Comparison of ENCODE assay signal across 1 cellular context in genomic region chr16:1932050-1933028, GRCh38.
TF ChIP-seq lines count a peak whose summit lies in the region.

No MANE protein-coding gene starts in this region.

TF ChIP-seq in HepG2, 621 proteins besides CTCF, POLR2A, EP300 and RAD21 (continued from another document and continues in another):
- TF ChIP-seq, protein P1, sequence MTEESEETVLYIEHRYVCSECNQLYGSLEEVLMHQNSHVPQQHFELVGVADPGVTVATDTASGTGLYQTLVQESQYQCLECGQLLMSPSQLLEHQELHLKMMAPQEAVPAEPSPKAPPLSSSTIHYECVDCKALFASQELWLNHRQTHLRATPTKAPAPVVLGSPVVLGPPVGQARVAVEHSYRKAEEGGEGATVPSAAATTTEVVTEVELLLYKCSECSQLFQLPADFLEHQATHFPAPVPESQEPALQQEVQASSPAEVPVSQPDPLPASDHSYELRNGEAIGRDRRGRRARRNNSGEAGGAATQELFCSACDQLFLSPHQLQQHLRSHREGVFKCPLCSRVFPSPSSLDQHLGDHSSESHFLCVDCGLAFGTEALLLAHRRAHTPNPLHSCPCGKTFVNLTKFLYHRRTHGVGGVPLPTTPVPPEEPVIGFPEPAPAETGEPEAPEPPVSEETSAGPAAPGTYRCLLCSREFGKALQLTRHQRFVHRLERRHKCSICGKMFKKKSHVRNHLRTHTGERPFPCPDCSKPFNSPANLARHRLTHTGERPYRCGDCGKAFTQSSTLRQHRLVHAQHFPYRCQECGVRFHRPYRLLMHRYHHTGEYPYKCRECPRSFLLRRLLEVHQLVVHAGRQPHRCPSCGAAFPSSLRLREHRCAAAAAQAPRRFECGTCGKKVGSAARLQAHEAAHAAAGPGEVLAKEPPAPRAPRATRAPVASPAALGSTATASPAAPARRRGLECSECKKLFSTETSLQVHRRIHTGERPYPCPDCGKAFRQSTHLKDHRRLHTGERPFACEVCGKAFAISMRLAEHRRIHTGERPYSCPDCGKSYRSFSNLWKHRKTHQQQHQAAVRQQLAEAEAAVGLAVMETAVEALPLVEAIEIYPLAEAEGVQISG (CRISPR knock-in tag; IDR thresholded peaks at IDR 0.05), result 0 out of 2 replicates have a peak, but pooled peaks have one; percentile 36
- 0 out of 2 replicates have a peak, but pooled peaks have one; percentile 53 for TF ChIP-seq ZNF232 (CRISPR knock-in tag; IDR thresholded peaks at IDR 0.05; ENCODE audit: borderline replicate concordance)
- no peak for TF ChIP-seq ZNF619 (CRISPR knock-in tag; IDR thresholded peaks at IDR 0.05)
- TF ChIP-seq MYC (CRISPR knock-in tag; IDR thresholded peaks at IDR 0.05; ENCODE audit: borderline replicate concordance), result 0 out of 2 replicates have a peak, but pooled peaks have one; percentile 35
- TF ChIP-seq, protein P2, sequence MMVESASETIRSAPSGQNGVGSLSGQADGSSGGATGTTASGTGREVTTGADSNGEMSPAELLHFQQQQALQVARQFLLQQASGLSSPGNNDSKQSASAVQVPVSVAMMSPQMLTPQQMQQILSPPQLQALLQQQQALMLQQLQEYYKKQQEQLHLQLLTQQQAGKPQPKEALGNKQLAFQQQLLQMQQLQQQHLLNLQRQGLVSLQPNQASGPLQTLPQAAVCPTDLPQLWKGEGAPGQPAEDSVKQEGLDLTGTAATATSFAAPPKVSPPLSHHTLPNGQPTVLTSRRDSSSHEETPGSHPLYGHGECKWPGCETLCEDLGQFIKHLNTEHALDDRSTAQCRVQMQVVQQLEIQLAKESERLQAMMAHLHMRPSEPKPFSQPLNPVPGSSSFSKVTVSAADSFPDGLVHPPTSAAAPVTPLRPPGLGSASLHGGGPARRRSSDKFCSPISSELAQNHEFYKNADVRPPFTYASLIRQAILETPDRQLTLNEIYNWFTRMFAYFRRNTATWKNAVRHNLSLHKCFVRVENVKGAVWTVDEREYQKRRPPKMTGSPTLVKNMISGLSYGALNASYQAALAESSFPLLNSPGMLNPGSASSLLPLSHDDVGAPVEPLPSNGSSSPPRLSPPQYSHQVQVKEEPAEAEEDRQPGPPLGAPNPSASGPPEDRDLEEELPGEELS (CRISPR knock-in tag; IDR thresholded peaks at IDR 0.05), result no peak
- no peak for TF ChIP-seq ZNF75D (CRISPR knock-in tag; IDR thresholded peaks at IDR 0.05; ENCODE audit: borderline replicate concordance)
- peak; percentile 60; the same call in 1 of the 2 replicates for TF ChIP-seq ZNF772 (CRISPR knock-in tag; IDR thresholded peaks at IDR 0.05)
- no peak for TF ChIP-seq NFYC (CRISPR knock-in tag; IDR thresholded peaks at IDR 0.05)
- TF ChIP-seq ZNF850 (CRISPR knock-in tag; conservative IDR thresholded peaks at IDR 0.05), result no peak
- TF ChIP-seq POGZ (CRISPR knock-in tag; IDR thresholded peaks at IDR 0.05), result no peak
- TF ChIP-seq, protein P3, sequence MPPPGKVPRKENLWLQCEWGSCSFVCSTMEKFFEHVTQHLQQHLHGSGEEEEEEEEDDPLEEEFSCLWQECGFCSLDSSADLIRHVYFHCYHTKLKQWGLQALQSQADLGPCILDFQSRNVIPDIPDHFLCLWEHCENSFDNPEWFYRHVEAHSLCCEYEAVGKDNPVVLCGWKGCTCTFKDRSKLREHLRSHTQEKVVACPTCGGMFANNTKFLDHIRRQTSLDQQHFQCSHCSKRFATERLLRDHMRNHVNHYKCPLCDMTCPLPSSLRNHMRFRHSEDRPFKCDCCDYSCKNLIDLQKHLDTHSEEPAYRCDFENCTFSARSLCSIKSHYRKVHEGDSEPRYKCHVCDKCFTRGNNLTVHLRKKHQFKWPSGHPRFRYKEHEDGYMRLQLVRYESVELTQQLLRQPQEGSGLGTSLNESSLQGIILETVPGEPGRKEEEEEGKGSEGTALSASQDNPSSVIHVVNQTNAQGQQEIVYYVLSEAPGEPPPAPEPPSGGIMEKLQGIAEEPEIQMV (CRISPR knock-in tag; IDR thresholded peaks at IDR 0.05; ENCODE audit: low read depth), result no peak
- TF ChIP-seq ADNP (CRISPR knock-in tag; IDR thresholded peaks at IDR 0.05), result peak; percentile 19; the same call in 1 of the 2 replicates
- no peak for TF ChIP-seq KLF11 (CRISPR knock-in tag; IDR thresholded peaks at IDR 0.05)
- no peak for TF ChIP-seq RFX1 (IDR thresholded peaks at IDR 0.05)
- TF ChIP-seq ZXDC (CRISPR knock-in tag; IDR thresholded peaks at IDR 0.05), result no peak
- peak; percentile 88 for TF ChIP-seq HNRNPL (IDR thresholded peaks at IDR 0.05; ENCODE audit: low read depth, low read length)
- peak; percentile 66 for TF ChIP-seq NRL (CRISPR knock-in tag; IDR thresholded peaks at IDR 0.05; ENCODE audit: borderline replicate concordance)
- peak; percentile 72 for TF ChIP-seq ZFY (CRISPR knock-in tag; IDR thresholded peaks at IDR 0.05)
- no peak for TF ChIP-seq GPN1 (CRISPR knock-in tag; IDR thresholded peaks at IDR 0.05; ENCODE audit: borderline replicate concordance)
- no peak; the same call in 1 of the 2 replicates for TF ChIP-seq HNF4A (CRISPR knock-in tag; IDR thresholded peaks at IDR 0.05)
- TF ChIP-seq, protein P4, sequence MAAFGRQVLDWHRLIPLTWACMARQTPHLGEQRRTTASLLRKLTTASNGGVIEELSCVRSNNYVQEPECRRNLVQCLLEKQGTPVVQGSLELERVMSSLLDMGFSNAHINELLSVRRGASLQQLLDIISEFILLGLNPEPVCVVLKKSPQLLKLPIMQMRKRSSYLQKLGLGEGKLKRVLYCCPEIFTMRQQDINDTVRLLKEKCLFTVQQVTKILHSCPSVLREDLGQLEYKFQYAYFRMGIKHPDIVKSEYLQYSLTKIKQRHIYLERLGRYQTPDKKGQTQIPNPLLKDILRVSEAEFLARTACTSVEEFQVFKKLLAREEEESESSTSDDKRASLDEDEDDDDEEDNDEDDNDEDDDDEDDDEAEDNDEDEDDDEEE (CRISPR knock-in tag; IDR thresholded peaks at IDR 0.05), result no peak
- no peak for TF ChIP-seq ZNF20 (CRISPR knock-in tag; IDR thresholded peaks at IDR 0.05)
- no peak for TF ChIP-seq ZNF10 (CRISPR knock-in tag; IDR thresholded peaks at IDR 0.05; ENCODE audit: borderline replicate concordance, low read depth)
- TF ChIP-seq, protein P5, sequence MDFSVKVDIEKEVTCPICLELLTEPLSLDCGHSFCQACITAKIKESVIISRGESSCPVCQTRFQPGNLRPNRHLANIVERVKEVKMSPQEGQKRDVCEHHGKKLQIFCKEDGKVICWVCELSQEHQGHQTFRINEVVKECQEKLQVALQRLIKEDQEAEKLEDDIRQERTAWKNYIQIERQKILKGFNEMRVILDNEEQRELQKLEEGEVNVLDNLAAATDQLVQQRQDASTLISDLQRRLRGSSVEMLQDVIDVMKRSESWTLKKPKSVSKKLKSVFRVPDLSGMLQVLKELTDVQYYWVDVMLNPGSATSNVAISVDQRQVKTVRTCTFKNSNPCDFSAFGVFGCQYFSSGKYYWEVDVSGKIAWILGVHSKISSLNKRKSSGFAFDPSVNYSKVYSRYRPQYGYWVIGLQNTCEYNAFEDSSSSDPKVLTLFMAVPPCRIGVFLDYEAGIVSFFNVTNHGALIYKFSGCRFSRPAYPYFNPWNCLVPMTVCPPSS (IDR thresholded peaks at IDR 0.05), result no peak
- TF ChIP-seq NFATC3 (CRISPR knock-in tag; IDR thresholded peaks at IDR 0.05), result no peak
- no peak for TF ChIP-seq YY1 (IDR thresholded peaks at IDR 0.05; ENCODE audit: insufficient read depth, insufficient replicate concordance, low read depth, low read length)
- no peak for TF ChIP-seq MED13 (CRISPR knock-in tag; IDR thresholded peaks at IDR 0.05)
- TF ChIP-seq, protein P6, sequence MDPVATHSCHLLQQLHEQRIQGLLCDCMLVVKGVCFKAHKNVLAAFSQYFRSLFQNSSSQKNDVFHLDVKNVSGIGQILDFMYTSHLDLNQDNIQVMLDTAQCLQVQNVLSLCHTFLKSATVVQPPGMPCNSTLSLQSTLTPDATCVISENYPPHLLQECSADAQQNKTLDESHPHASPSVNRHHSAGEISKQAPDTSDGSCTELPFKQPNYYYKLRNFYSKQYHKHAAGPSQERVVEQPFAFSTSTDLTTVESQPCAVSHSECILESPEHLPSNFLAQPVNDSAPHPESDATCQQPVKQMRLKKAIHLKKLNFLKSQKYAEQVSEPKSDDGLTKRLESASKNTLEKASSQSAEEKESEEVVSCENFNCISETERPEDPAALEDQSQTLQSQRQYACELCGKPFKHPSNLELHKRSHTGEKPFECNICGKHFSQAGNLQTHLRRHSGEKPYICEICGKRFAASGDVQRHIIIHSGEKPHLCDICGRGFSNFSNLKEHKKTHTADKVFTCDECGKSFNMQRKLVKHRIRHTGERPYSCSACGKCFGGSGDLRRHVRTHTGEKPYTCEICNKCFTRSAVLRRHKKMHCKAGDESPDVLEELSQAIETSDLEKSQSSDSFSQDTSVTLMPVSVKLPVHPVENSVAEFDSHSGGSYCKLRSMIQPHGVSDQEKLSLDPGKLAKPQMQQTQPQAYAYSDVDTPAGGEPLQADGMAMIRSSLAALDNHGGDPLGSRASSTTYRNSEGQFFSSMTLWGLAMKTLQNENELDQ (CRISPR knock-in tag; IDR thresholded peaks at IDR 0.05; ENCODE audit: borderline replicate concordance), result no peak
- no peak; the same call in 1 of the 2 replicates for TF ChIP-seq MTA1 (CRISPR knock-in tag; IDR thresholded peaks at IDR 0.05; ENCODE audit: borderline replicate concordance)
- peak; percentile 41 for TF ChIP-seq SAP130 (CRISPR knock-in tag; IDR thresholded peaks at IDR 0.05; ENCODE audit: low read depth)
- no peak for TF ChIP-seq AGO2 (optimal IDR thresholded peaks at IDR 0.05; ENCODE audit: low read depth, low read length)
- no peak for TF ChIP-seq PHF21A (CRISPR knock-in tag; IDR thresholded peaks at IDR 0.05)
- TF ChIP-seq ZBTB40 (IDR thresholded peaks at IDR 0.05), result no peak
- TF ChIP-seq ZBTB40 (CRISPR knock-in tag; IDR thresholded peaks at IDR 0.05), result no peak
- no peak for TF ChIP-seq ZNF329 (CRISPR knock-in tag; IDR thresholded peaks at IDR 0.05; ENCODE audit: low read depth)
- no peak for TF ChIP-seq DMAP1 (CRISPR knock-in tag; IDR thresholded peaks at IDR 0.05)
- no peak for TF ChIP-seq ZNF564 (CRISPR knock-in tag; IDR thresholded peaks at IDR 0.05)
